Comparison of ENCODE assay signal across 17 cellular contexts in genomic region chrX:40780123-40780522, GRCh38. TPM values are rescaled to one million over a fixed set of nuclear protein-coding genes. Genes with fewer than 3 reads are reported as not detected.
DNase-seq lines count a peak whose midpoint lies in the region; ATAC-seq and TF ChIP-seq lines count a peak whose summit lies in the region.
"Had no signal": no experiment of that assay in that cellular context is flagged by ENCODE, and none has a peak within 500 bp of the region (broad histone marks: within the 10 kb centered on the region; RNA-seq: fewer than 3 reads in every experiment).

No MANE protein-coding gene starts in this region.

- H3K27ac Mint-ChIP-seq in chondrocyte (ENCODE audit: unreplicated experiment) = peak overlapping the region; percentile 23
- H3K27ac Mint-ChIP-seq: GM23338 had no signal

- H3K9me3 Mint-ChIP-seq in chondrocyte (ENCODE audit: low read depth) = peaks cover 5% of the 10 kb centered on the region
- H3K9me3 Mint-ChIP-seq: CD8-positive, alpha-beta memory T cell; GM23338 had no signal

- no peak for DNase-seq in Right ventricle myocardium inferior (ENCODE audit: missing footprints)
- DNase-seq in right atrium auricular region (ENCODE audit: low spot score) = no peak
- DNase-seq in chondrocyte (ENCODE audit: low spot score) = no peak
- DNase-seq in islet precursor cell = peak; percentile 41
- peak in 1 of 2 donors; percentile 64 for DNase-seq in tibial artery
- no peak for DNase-seq in GM03348 (ENCODE audit: low spot score)
- DNase-seq: Caco-2; CD8-positive, alpha-beta memory T cell; DND-41; GF-D8; H7 had no signal

- no peaks in the 10 kb centered on the region for H3K36me3 Mint-ChIP-seq in chondrocyte (ENCODE audit: low read depth)
- H3K36me3 Mint-ChIP-seq: CD8-positive, alpha-beta memory T cell had no signal

- TF ChIP-seq CTCF in right atrium auricular region (IDR thresholded peaks at IDR 0.05) (no peak), chondrocyte (IDR thresholded peaks at IDR 0.05) (no peak), tibial artery (IDR thresholded peaks at IDR 0.05) (no peak)

- no peak overlapping the region for H3K4me3 ChIP-seq in right atrium auricular region
- no peak overlapping the region for H3K4me3 ChIP-seq in tibial artery
- H3K4me3 ChIP-seq: BLaER1, GM23338 had no signal

- H3K4me1 Mint-ChIP-seq in chondrocyte (ENCODE audit: low read depth) = peaks cover 51% of the 10 kb centered on the region
- H3K4me1 Mint-ChIP-seq: CD8-positive, alpha-beta memory T cell; GM23338 had no signal

- no peaks in the 10 kb centered on the region for H3K4me1 ChIP-seq in right atrium auricular region
- H3K4me1 ChIP-seq in tibial artery = peaks cover 0 to 25% (median 0%) of the 10 kb centered on the region in 4 donors
- H3K4me1 ChIP-seq: BLaER1, Caco-2 had no signal

- H3K36me3 ChIP-seq in right atrium auricular region (no peaks in the 10 kb centered on the region), tibial artery (no peaks in the 10 kb centered on the region)
- H3K36me3 ChIP-seq: BLaER1 had no signal

- H3K27me3 ChIP-seq in right atrium auricular region (no peaks in the 10 kb centered on the region), tibial artery (no peaks in the 10 kb centered on the region)

- intact Hi-C loops in Right ventricle myocardium inferior (cut with DNase I) (no loop called here), tibial artery (cut with DNase I; ENCODE audit: low total_unique reads) (no loop called here)

- ATAC-seq in Right ventricle myocardium inferior (peak; percentile 56), GM19452 (IDR thresholded peaks at IDR 0.05; ENCODE audit: unreplicated experiment) (no peak), GM18498 (IDR thresholded peaks at IDR 0.05; ENCODE audit: unreplicated experiment) (no peak)
- ATAC-seq: GM23338, HepG2 had no signal

- H3K27me3 Mint-ChIP-seq in chondrocyte (ENCODE audit: low read depth) = no peaks in the 10 kb centered on the region

- H3K27ac ChIP-seq in right atrium auricular region = no peak overlapping the region
- peak overlapping the region; percentile 22 to 63 for H3K27ac ChIP-seq in tibial artery
- H3K27ac ChIP-seq: 22Rv1, BLaER1 had no signal

- H3K9me3 ChIP-seq in right atrium auricular region (no peaks in the 10 kb centered on the region), tibial artery (no peaks in the 10 kb centered on the region)
- H3K9me3 ChIP-seq: BLaER1, Caco-2 had no signal

- no peak overlapping the region for H3K4me3 Mint-ChIP-seq in chondrocyte (ENCODE audit: unreplicated experiment)
- H3K4me3 Mint-ChIP-seq: CD8-positive, alpha-beta memory T cell; GM23338 had no signal

RNA-seq across cellular contexts. Expression of gene MED14, which starts 44.8 kb away (rescaled TPM):
- total RNA-seq in Right ventricle myocardium inferior (26.3 TPM), right atrium auricular region (10 to 100 TPM; 16.1 to 22.1 TPM), chondrocyte (53.0 to 69.3 TPM (median 62.9 TPM) in 3 replicates)

Comparison
In these comparisons a context has a peak if more than half of its experiments do, and no peak if none do; other contexts are left out.
1. H3K27ac ChIP-seq: peak in tibial artery (2 of 2); none in right atrium auricular region (0 of 2).